ENCODE assay signal across 12 cellular contexts in the genomic region with DNA sequence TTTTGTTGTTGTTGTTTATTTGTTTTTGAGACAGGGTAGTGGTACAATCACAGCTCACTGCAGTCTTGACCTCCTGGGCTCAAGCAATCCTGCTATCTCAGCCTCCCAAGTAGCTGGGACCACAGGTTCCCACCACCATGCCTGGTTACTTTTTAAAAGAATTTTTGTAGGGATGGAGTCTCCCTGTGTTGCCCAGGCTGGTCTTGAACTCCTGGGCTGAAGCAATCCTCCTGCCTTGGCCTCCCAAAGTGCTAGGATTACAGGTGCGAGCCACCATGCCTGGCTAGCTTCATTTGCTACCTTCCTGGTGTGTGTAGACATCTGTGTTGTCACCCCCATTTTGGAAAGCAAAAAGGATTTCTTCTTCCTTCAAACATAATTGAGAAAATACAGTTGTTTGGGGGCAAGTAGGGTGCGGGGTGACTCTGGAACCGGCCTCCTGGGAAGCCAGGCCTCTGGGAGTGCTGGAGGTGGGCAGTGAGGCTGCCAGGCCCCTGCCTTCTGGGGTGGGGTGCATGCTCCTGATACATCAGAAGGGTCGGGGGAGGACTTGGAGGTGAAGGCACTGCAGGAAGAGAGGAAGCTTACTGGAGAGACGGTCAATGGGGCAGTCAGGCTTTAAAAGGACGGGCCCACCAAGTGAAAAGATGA. TPM values are rescaled to one million over a fixed set of nuclear protein-coding genes. Genes with fewer than 3 reads are reported as not detected.
DNase-seq lines count a peak whose midpoint lies in the region; ATAC-seq and TF ChIP-seq lines count a peak whose summit lies in the region.
"Had no signal": no experiment of that assay in that cellular context is flagged by ENCODE, and none has a peak within 500 bp of the region (broad histone marks: within the 10 kb centered on the region; RNA-seq: fewer than 3 reads in every experiment).

No MANE protein-coding gene starts in this region.

- no peaks in the 10 kb centered on the region for H3K27me3 ChIP-seq in SK-N-SH (ENCODE audit: insufficient read depth)
- no peaks in the 10 kb centered on the region for H3K27me3 ChIP-seq in spleen (replicated peaks in 1 of 7)
- no peaks in the 10 kb centered on the region for H3K27me3 ChIP-seq in Karpas-422 (ENCODE audit: low read length)

- DNase-seq in SK-N-SH: no peak
- DNase-seq in T-helper 17 cell: no peak
- DNase-seq in immature natural killer cell: no peak
- peak; percentile 41 for DNase-seq in spleen
- no peak for DNase-seq in NCI-H146 treated with DMSO at 0.1 percent for 48 hours (lab: John Stamatoyannopoulos, UW; ENCODE audit: unreplicated experiment)
- no peak for DNase-seq in Karpas-422
- DNase-seq: 8988T; kidney glomerular epithelial cell; stimulated activated CD4-positive, alpha-beta T cell treated with anti-CD3 and anti-CD28 coated beads, Interleukin-4, amount 100 ng/mL, for 4 hours; WERI-Rb-1 had no signal

- no peak for TF ChIP-seq RAD21 in SK-N-SH (IDR thresholded peaks at IDR 0.05; ENCODE audit: low read length)

- TF ChIP-seq POLR2A in spleen (IDR thresholded peaks at IDR 0.05): no peak

- H3K4me2 ChIP-seq in SK-N-SH (peak overlapping the region; percentile 55; the same call in 1 of the 2 replicates), Karpas-422 (ENCODE audit: low read depth, low read length, poor library complexity, severe bottlenecking) (no peak overlapping the region)

- POLR2A ChIA-PET in SK-N-SH (lab: Yijun Ruan, JAX): no interaction called here

- H3K9me3 Mint-ChIP-seq in immature natural killer cell: no peaks in the 10 kb centered on the region

- no peak for TF ChIP-seq CTCF in SK-N-SH (IDR thresholded peaks at IDR 0.05)
- no peak for TF ChIP-seq CTCF in spleen (IDR thresholded peaks at IDR 0.05 in 8 of 11, conservative IDR thresholded peaks at IDR 0.05 in 3 of 11)

- H3K4me1 ChIP-seq in SK-N-SH (ENCODE audit: control insufficient read depth in 1 of 2, insufficient read depth in 2 of 2, low read depth in 1 of 2, low read length in 1 of 2) (peaks cover 23 to 36% of the 10 kb centered on the region in 2 experiments; a peak in 3 of 4 replicates), spleen (peaks cover 10 to 67% (median 24%) of the 10 kb centered on the region in 6 donors), Karpas-422 (ENCODE audit: low read length) (no peaks in the 10 kb centered on the region)

- H3K9me3 ChIP-seq in SK-N-SH (no peaks in the 10 kb centered on the region), T-helper 17 cell (ENCODE audit: control insufficient read depth, low read length, poor library complexity, severe bottlenecking) (no peaks in the 10 kb centered on the region), spleen (no peaks in the 10 kb centered on the region), Karpas-422 (ENCODE audit: low read length) (no peaks in the 10 kb centered on the region)

- peak overlapping the region; percentile 83 for H3K4me3 Mint-ChIP-seq in T-helper 17 cell
- H3K4me3 Mint-ChIP-seq in immature natural killer cell: peak overlapping the region in 4 of 5 donors; percentile 30 to 80 (median 50)

- H2AFZ ChIP-seq in SK-N-SH (ENCODE audit: low read depth) (no peak overlapping the region), Karpas-422 (ENCODE audit: low read length) (no peak overlapping the region)

- intact Hi-C loops in spleen (cut with DNase I; ENCODE audit: low total_unique reads): no loop called here

- no peaks in the 10 kb centered on the region for H3K27me3 Mint-ChIP-seq in T-helper 17 cell
- H3K27me3 Mint-ChIP-seq in immature natural killer cell (ENCODE audit: low read depth in 3 of 3): peaks cover 0 to 4% (median 1%) of the 10 kb centered on the region in 3 donors

- H3K36me3 ChIP-seq in SK-N-SH (replicated peaks in 1 of 2; ENCODE audit: control insufficient read depth in 1 of 2, insufficient read depth in 2 of 2, low read length in 1 of 2): no peaks in the 10 kb centered on the region
- H3K36me3 ChIP-seq in spleen: no peaks in the 10 kb centered on the region
- no peaks in the 10 kb centered on the region for H3K36me3 ChIP-seq in Karpas-422 (ENCODE audit: insufficient read depth, low read length)
- H3K36me3 ChIP-seq: WERI-Rb-1 had no signal

- peaks cover 99% of the 10 kb centered on the region for H3K79me2 ChIP-seq in SK-N-SH (ENCODE audit: insufficient read depth)
- no peaks in the 10 kb centered on the region for H3K79me2 ChIP-seq in Karpas-422 (ENCODE audit: low read length)

- H3K9ac ChIP-seq in SK-N-SH (no peak overlapping the region), Karpas-422 (ENCODE audit: low read length) (no peak overlapping the region)

- peaks cover 15% of the 10 kb centered on the region for H3F3A ChIP-seq in SK-N-SH (replicated peaks; ENCODE audit: insufficient read depth)

- H3K4me3 ChIP-seq in SK-N-SH (ENCODE audit: low read depth in 2 of 2, low read length in 1 of 2) (no peak overlapping the region), spleen (peak overlapping the region in 1 of 8 donors; percentile 40), Karpas-422 (ENCODE audit: low read length) (no peak overlapping the region)

- H4K20me1 ChIP-seq in SK-N-SH (ENCODE audit: insufficient read depth) (no peaks in the 10 kb centered on the region), Karpas-422 (ENCODE audit: insufficient read depth, low read depth, low read length) (no peaks in the 10 kb centered on the region)

- CTCF ChIA-PET in SK-N-SH (lab: Yijun Ruan, JAX): interaction anchor here (1.1 to 2.8 kb wide), 2 partner anchors 16 to 62 kb away, joined by 3 to 11 read pairs; no protein-coding TSS in a partner anchor

- H3K9me2 ChIP-seq in SK-N-SH (no peaks in the 10 kb centered on the region), Karpas-422 (replicated peaks; ENCODE audit: insufficient read depth, low read length) (no peaks in the 10 kb centered on the region)

- H3K27ac ChIP-seq in SK-N-SH (ENCODE audit: low read depth in 2 of 2, low read length in 1 of 2) (peak overlapping the region; percentile 85 to 88), spleen (peak overlapping the region in 4 of 8 donors; percentile 43 to 66 (median 57)), Karpas-422 (ENCODE audit: low read length) (no peak overlapping the region)
- H3K27ac ChIP-seq: WERI-Rb-1 had no signal

- H3K4me1 Mint-ChIP-seq in T-helper 17 cell: peaks cover 72% of the 10 kb centered on the region
- H3K4me1 Mint-ChIP-seq in immature natural killer cell: peaks cover 69 to 78% of the 10 kb centered on the region in 2 donors

- 99% methylated on average over 6 of the region's 6 CpGs for WGBS in SK-N-SH (ENCODE audit: low lambda C conversion rate)
- WGBS in spleen, 5 donors: 92 to 99% (median 97%) methylated on average over 6 of the region's 6 CpGs

- H3K36me3 Mint-ChIP-seq in T-helper 17 cell (ENCODE audit: low read depth): peaks cover 6% of the 10 kb centered on the region
- peaks cover 0 to 7% (median 7%) of the 10 kb centered on the region in 3 donors for H3K36me3 Mint-ChIP-seq in immature natural killer cell

- TF ChIP-seq EP300 in SK-N-SH (IDR thresholded peaks at IDR 0.05; ENCODE audit: borderline replicate concordance in 1 of 2, low read depth in 1 of 2, low read length in 1 of 2): no peak

- no peak for ATAC-seq in SK-N-SH treated with all-trans-retinoic acid at 6 μM for 48 hours
- ATAC-seq in T-helper 17 cell: no peak
- no peak for ATAC-seq in GM18519 (IDR thresholded peaks at IDR 0.05; ENCODE audit: low FRiP score, unreplicated experiment)

- peak overlapping the region; percentile 86 for H3K27ac Mint-ChIP-seq in T-helper 17 cell
- H3K27ac Mint-ChIP-seq in immature natural killer cell: peak overlapping the region in 2 of 6 donors; percentile 41 to 66

TF ChIP-seq in SK-N-SH, 30 proteins besides CTCF, POLR2A, EP300 and RAD21 (continues in another document):
- TF ChIP-seq GATA2 (CRISPR knock-in tag; IDR thresholded peaks at IDR 0.05) (no peak), RCOR1 (IDR thresholded peaks at IDR 0.05; ENCODE audit: low read length) (no peak), NRF1 (IDR thresholded peaks at IDR 0.05; ENCODE audit: low read depth, low read length) (no peak), GABPA (IDR thresholded peaks at IDR 0.05; ENCODE audit: low read depth) (no peak), MXI1 (IDR thresholded peaks at IDR 0.05; ENCODE audit: low read depth, low read length) (no peak), MEF2A (IDR thresholded peaks at IDR 0.05; ENCODE audit: borderline replicate concordance, low read depth) (no peak), RXRA (IDR thresholded peaks at IDR 0.05; ENCODE audit: borderline replicate concordance, low read depth) (no peak), YY1 (IDR thresholded peaks at IDR 0.05; ENCODE audit: low read depth) (no peak), EZH2phosphoT487 (IDR thresholded peaks at IDR 0.05; ENCODE audit: borderline replicate concordance, low read depth) (no peak), RFX5 (IDR thresholded peaks at IDR 0.05; ENCODE audit: low read length) (no peak), TEAD4 (IDR thresholded peaks at IDR 0.05; ENCODE audit: borderline replicate concordance, insufficient read depth) (no peak), NFIC (IDR thresholded peaks at IDR 0.05; ENCODE audit: borderline replicate concordance) (no peak)

TF ChIP-seq in SK-N-SH treated with all-trans-retinoic acid at 6 μM for 48 hours, 23 proteins besides CTCF, POLR2A, EP300 and RAD21 (continues in another document):
- TF ChIP-seq, protein P1, sequence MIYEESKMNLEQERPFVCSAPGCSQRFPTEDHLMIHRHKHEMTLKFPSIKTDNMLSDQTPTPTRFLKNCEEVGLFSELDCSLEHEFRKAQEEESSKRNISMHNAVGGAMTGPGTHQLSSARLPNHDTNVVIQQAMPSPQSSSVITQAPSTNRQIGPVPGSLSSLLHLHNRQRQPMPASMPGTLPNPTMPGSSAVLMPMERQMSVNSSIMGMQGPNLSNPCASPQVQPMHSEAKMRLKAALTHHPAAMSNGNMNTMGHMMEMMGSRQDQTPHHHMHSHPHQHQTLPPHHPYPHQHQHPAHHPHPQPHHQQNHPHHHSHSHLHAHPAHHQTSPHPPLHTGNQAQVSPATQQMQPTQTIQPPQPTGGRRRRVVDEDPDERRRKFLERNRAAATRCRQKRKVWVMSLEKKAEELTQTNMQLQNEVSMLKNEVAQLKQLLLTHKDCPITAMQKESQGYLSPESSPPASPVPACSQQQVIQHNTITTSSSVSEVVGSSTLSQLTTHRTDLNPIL (CRISPR knock-in tag; IDR thresholded peaks at IDR 0.05; ENCODE audit: low read depth): no peak
- TF ChIP-seq SNAI2 (CRISPR knock-in tag; IDR thresholded peaks at IDR 0.05) (no peak), RARB (CRISPR knock-in tag; IDR thresholded peaks at IDR 0.05) (no peak), OSR1 (CRISPR knock-in tag; IDR thresholded peaks at IDR 0.05) (no peak)

RNA-seq across cellular contexts. Expression of a gene that starts 28.4 kb away (rescaled TPM):
- polyA plus RNA-seq in SK-N-SH (2012; rRNA removed) (35.3 and 40.0 TPM in 2 replicates), immature natural killer cell (10 to 100 TPM in 2 of 3 donors, 1 to 10 TPM in 1; 8.7 to 22.0 (median 12.5) TPM), spleen (1 to 10 TPM; 2.4 to 2.8 (median 2.6) TPM)
- 28.3 and 33.0 TPM in 2 replicates for polyA plus RNA-seq in SK-N-SH (2012; cell fraction: cytosol; rRNA removed)
- polyA plus RNA-seq in SK-N-SH (2012; cell fraction: nucleus; rRNA removed): 56.9 and 66.8 TPM in 2 replicates
- total RNA-seq in T-helper 17 cell (10 to 100 TPM; 43.6 to 45.0 TPM), spleen (10 to 100 TPM in 5 of 7 donors, 1 to 10 TPM in 2; 6.7 to 34.0 (median 11.9) TPM)
- 0.04 TPM in 1 of 2 replicates, not detected in the other for total RNA-seq in Karpas-422 (2014; rRNA removed; shearing (Covaris generic); ENCODE audit: low replicate concordance)
